18 cellular contexts compared by ENCODE assay signal in the genomic region with DNA sequence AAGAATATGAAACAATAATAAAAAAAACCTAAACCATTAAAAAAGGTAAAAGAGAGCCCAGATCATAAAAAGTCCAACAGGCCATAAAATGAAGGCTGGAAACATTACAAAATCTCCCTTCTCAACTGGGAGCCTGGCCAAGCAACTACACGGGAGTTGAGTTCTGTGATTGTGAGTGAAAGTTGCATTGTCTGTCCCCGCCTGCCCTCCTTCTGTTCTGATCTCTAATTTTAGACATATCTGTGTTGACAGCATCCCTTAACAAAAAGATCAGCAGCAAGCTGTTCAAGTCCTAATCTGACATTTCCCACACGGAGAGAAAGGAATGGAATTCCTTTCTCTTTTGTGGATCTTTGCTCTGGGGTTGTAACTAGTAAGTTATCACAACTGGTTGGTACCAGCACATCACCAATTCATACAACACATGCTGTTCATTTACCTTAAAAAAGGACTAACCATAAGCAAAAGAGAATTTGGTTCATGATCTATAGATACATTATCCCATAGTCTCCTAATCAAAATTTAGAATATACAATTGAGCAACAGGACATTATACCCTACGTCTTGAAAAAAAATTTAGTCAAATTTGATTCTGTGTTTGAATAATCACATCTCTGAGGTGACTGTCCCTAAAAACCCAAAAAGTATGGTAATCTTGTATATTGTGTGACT.
DNase-seq lines count a peak whose midpoint lies in the region; ATAC-seq and TF ChIP-seq lines count a peak whose summit lies in the region.
"Had no signal": no experiment of that assay in that cellular context is flagged by ENCODE, and none has a peak within 500 bp of the region (broad histone marks: within the 10 kb centered on the region; RNA-seq: fewer than 3 reads in every experiment).

No MANE protein-coding gene starts in this region.

- H3K4me3 ChIP-seq in HUES48 (ENCODE audit: low read depth, low read length) (no peak overlapping the region), fibroblast of the aortic adventitia (ENCODE audit: low read depth, low read length) (no peak overlapping the region), right lobe of liver (peak overlapping the region in 1 of 3 donors; percentile 4), skeletal muscle cell (ENCODE audit: low read depth, low read length) (no peak overlapping the region)
- H3K4me3 ChIP-seq: vagina had no signal

- H3K9ac ChIP-seq in HUES48 (ENCODE audit: low read depth, low read length): no peak overlapping the region

- peak; percentile 44 for DNase-seq in fibroblast of the aortic adventitia (ENCODE audit: low read depth)
- peak in 2 of 3 donors; percentile 58 to 71 for DNase-seq in right lobe of liver
- DNase-seq in skeletal muscle cell (ENCODE audit: low read depth): peak; percentile 29
- no peak for DNase-seq in omental fat pad (ENCODE audit: low spot score)
- DNase-seq in NCI-H446 treated with DMSO at 0.1 percent for 48 hours (lab: John Stamatoyannopoulos, UW): no peak
- no peak for DNase-seq in HUDEP-2 (lab: John Stamatoyannopoulos, UW; ENCODE audit: unreplicated experiment in 76 of 76)
- no peak for DNase-seq in Kasumi-1 (lab: John Stamatoyannopoulos, UW)
- DNase-seq: activated CD4-positive, alpha-beta T cell treated with anti-CD3 and anti-CD28 coated beads for 48 hours; activated naive CD4-positive, alpha-beta T cell treated with anti-CD3 and anti-CD28 coated beads, Interleukin-2, amount 50 U/mL, for 16 hours; foreskin keratinocyte; mesendoderm; NCI-H1930; NCI-H524 treated with DMSO at 0.1 percent for 48 hours; OCI-M1; stimulated activated naive CD8-positive, alpha-beta T cell treated with anti-CD3 and anti-CD28 coated beads, Interleukin-15, Interleukin-2, amounts not matched to agents 100 U/mL and 50 U/mL, for 24 hours; T-helper 9 cell had no signal

- TF ChIP-seq CTCF in fibroblast of the aortic adventitia (IDR thresholded peaks at IDR 0.05; ENCODE audit: insufficient read depth, low read length): no peak
- TF ChIP-seq CTCF in right lobe of liver (IDR thresholded peaks at IDR 0.05): no peak
- TF ChIP-seq CTCF in omental fat pad (IDR thresholded peaks at IDR 0.05): no peak

- intact Hi-C loops in right lobe of liver (cut with DNase I): no loop called here

- H3K27me3 ChIP-seq in HUES48 (ENCODE audit: control insufficient read depth, insufficient read depth, low read length) (no peaks in the 10 kb centered on the region), right lobe of liver (no peaks in the 10 kb centered on the region)
- H3K27me3 ChIP-seq: foreskin keratinocyte, vagina had no signal

- ATAC-seq in right lobe of liver (peak; percentile 61 to 80 (median 73)), omental fat pad (ENCODE audit: low FRiP score) (no peak)
- ATAC-seq: foreskin keratinocyte; stimulated activated naive CD8-positive, alpha-beta T cell treated with anti-CD3 and anti-CD28 coated beads, Interleukin-15, Interleukin-2, amounts not matched to agents 100 U/mL and 50 U/mL, for 24 hours had no signal

- peak overlapping the region; percentile 40 for H3K27ac ChIP-seq in HUES48 (ENCODE audit: low read depth, low read length)
- peak overlapping the region; percentile 72 to 83 (median 76) for H3K27ac ChIP-seq in right lobe of liver
- H3K27ac ChIP-seq: foreskin keratinocyte, vagina had no signal

- H3K4me1 ChIP-seq in HUES48 (ENCODE audit: control insufficient read depth, insufficient read depth, low read length): no peaks in the 10 kb centered on the region; the same call in 1 of the 2 replicates
- peaks cover 0 to 45% (median 16%) of the 10 kb centered on the region in 4 donors for H3K4me1 ChIP-seq in right lobe of liver
- H3K4me1 ChIP-seq: foreskin keratinocyte, vagina had no signal

- WGBS in right lobe of liver (ENCODE audit: insufficient coverage, low coverage, low lambda C conversion rate, missing lambda C conversion rate): 27% methylated on average over 4 of the region's 4 CpGs

- TF ChIP-seq POLR2A in right lobe of liver (IDR thresholded peaks at IDR 0.05): no peak

- no peaks in the 10 kb centered on the region for H3K9me3 ChIP-seq in HUES48 (ENCODE audit: control insufficient read depth, insufficient read depth, low read length)
- H3K9me3 ChIP-seq in right lobe of liver: no peaks in the 10 kb centered on the region
- H3K9me3 ChIP-seq: vagina had no signal

- H3K36me3 ChIP-seq in HUES48 (ENCODE audit: control insufficient read depth, insufficient read depth, low read length) (no peaks in the 10 kb centered on the region), right lobe of liver (no peaks in the 10 kb centered on the region)
- H3K36me3 ChIP-seq: vagina had no signal

Comparison
In these comparisons a context has a peak if more than half of its experiments do, and no peak if none do; other contexts are left out.
1. DNase-seq: peak in fibroblast of the aortic adventitia (single experiment), right lobe of liver (2 of 3) and skeletal muscle cell (single experiment); none in omental fat pad (single experiment), NCI-H446 treated with DMSO at 0.1 percent for 48 hours (single experiment), HUDEP-2 (0 of 76) and Kasumi-1 (0 of 2).